In the genomic region with DNA sequence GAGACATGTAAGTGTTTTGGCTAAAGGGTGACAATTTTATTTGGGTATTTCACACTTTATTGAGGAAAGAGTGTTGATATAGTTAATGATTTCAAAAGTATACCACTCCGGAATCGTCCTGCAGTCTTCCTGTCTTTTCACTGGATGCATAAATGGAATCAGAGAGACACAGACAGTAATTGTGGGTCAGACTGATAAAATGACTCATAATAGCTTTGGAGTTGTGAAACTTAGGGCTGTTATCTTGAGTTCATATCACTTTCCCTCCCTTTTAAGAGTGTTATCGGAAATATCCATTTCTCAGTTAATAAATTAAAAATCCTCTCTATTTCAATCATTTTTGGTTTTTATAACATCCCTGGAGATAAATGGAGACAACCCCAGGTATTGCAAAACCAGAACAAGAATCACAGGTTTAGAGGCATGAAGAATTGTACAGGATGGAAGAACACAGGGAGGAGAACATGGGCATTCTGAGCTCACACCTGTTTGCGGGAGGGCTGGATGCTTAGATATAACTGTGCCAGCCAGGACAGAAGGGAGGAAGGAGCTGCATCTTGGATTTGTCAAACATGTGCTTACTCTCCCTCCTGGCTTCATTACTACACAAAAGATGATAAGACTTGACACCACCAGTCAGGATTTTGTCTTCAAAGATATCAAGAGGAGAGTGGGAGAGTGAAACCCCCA, we compare ENCODE assay signal across 14 cellular contexts.
DNase-seq lines count a peak whose midpoint lies in the region; FAIRE-seq lines count a peak whose summit lies in the region.
"Had no signal": no experiment of that assay in that cellular context is flagged by ENCODE, and none has a peak within 500 bp of the region (broad histone marks: within the 10 kb centered on the region; RNA-seq: fewer than 3 reads in every experiment).

No MANE protein-coding gene starts in this region.

- H3K27ac ChIP-seq in small intestine (ENCODE audit: low read depth in 1 of 2, low read length in 1 of 2): no peak overlapping the region
- H3K27ac ChIP-seq: BLaER1 had no signal

- no peaks in the 10 kb centered on the region for H3K27me3 ChIP-seq in small intestine (ENCODE audit: control insufficient read depth in 2 of 2, insufficient read depth in 2 of 2, low read length in 2 of 2)
- H3K27me3 ChIP-seq: BLaER1 had no signal

- no peaks in the 10 kb centered on the region for H3K9me3 ChIP-seq in small intestine (ENCODE audit: control insufficient read depth, low read depth)
- H3K9me3 ChIP-seq: BLaER1 had no signal

- 39 to 59% (median 41%) methylated on average over 4 of the region's 4 CpGs for WGBS in small intestine, 3 donors

- no peak for FAIRE-seq in small intestine (lab: Jason Lieb, UNC)
- FAIRE-seq: HepG2 had no signal

- no peaks in the 10 kb centered on the region for H3K36me3 ChIP-seq in small intestine (ENCODE audit: control insufficient read depth in 2 of 2, insufficient read depth in 2 of 2, low read length in 2 of 2)
- H3K36me3 ChIP-seq: BLaER1 had no signal

- DNase-seq in HT-29 (ENCODE audit: low spot score) (peak; percentile 26), amniotic epithelial cell (ENCODE audit: low read depth) (peak; percentile 73), iris pigment epithelial cell (ENCODE audit: low read depth) (peak; percentile 43), small intestine (peak; percentile 9), OCI-M1 (lab: John Stamatoyannopoulos, UW) (no peak), activated gamma-delta T cell treated with Interleukin-2 at 50 U/mL for 16 hours (no peak), SIG-M5 (lab: John Stamatoyannopoulos, UW) (no peak)
- DNase-seq: CD8-positive, alpha-beta memory T cell; Karpas-422; NCI-H1417 treated with DMSO at 0.1 percent for 48 hours; NCI-H2081; NCI-H526 had no signal

- H3K4me3 ChIP-seq in small intestine (ENCODE audit: low read depth in 1 of 2, low read length in 2 of 2): no peak overlapping the region
- H3K4me3 ChIP-seq: BLaER1 had no signal

- no peaks in the 10 kb centered on the region for H3K4me1 ChIP-seq in small intestine (ENCODE audit: control insufficient read depth in 2 of 2, insufficient read depth in 1 of 2, low read depth in 1 of 2, low read length in 1 of 2)
- H3K4me1 ChIP-seq: BLaER1 had no signal

Comparison
In these comparisons a context has a peak if more than half of its experiments do, and no peak if none do; other contexts are left out.
1. DNase-seq: peak in HT-29 (single experiment), amniotic epithelial cell (single experiment), iris pigment epithelial cell (single experiment) and small intestine (single experiment); none in OCI-M1 (single experiment), activated gamma-delta T cell treated with Interleukin-2 at 50 U/mL for 16 hours (single experiment) and SIG-M5 (single experiment).